Comparison of ENCODE assay signal across 12 cellular contexts in genomic region chr14:50928002-50928635, GRCh38.
DNase-seq lines count a peak whose midpoint lies in the region; ATAC-seq and TF ChIP-seq lines count a peak whose summit lies in the region.
"Had no signal": no experiment of that assay in that cellular context is flagged by ENCODE, and none has a peak within 500 bp of the region (broad histone marks: within the 10 kb centered on the region; RNA-seq: fewer than 3 reads in every experiment).

No MANE protein-coding gene starts in this region.

- TF ChIP-seq CTCF in OCI-LY1 (IDR thresholded peaks at IDR 0.05; ENCODE audit: low read length) = no peak
- TF ChIP-seq CTCF in GM13977 (IDR thresholded peaks at IDR 0.05; ENCODE audit: extremely low read depth, insufficient read depth, missing control alignments) = no peak

- no peaks in the 10 kb centered on the region for H4K20me1 ChIP-seq in OCI-LY1 (ENCODE audit: insufficient read depth, low read length)

- peak; percentile 31 for DNase-seq in globus pallidus (ENCODE audit: low spot score)
- DNase-seq in NCI-H2171 treated with DMSO at 0.1 percent for 48 hours (lab: John Stamatoyannopoulos, UW) = no peak
- DNase-seq in GM13977 (ENCODE audit: low spot score) = no peak
- DNase-seq: activated CD8-positive, alpha-beta T cell treated with anti-CD3 and anti-CD28 coated beads for 36 hours; pancreas; RPMI8226; stimulated activated CD8-positive, alpha-beta memory T cell treated with anti-CD3 and anti-CD28 coated beads, Interleukin-4, amount 100 ng/mL, for 48 hours had no signal

- H3K4me1 ChIP-seq in OCI-LY1 (ENCODE audit: insufficient read depth, low read length, severe bottlenecking) (peaks cover 11% of the 10 kb centered on the region), subcutaneous abdominal adipose tissue (ENCODE audit: control insufficient read depth in 5 of 5, insufficient read depth in 5 of 5, low read length in 5 of 5) (peaks cover 3 to 49% (median 33%) of the 10 kb centered on the region in 5 donors)

- H3K27ac ChIP-seq in OCI-LY1 (ENCODE audit: low read depth, low read length, poor library complexity, severe bottlenecking) (peak overlapping the region; percentile 46), subcutaneous abdominal adipose tissue (ENCODE audit: low read depth, low read length) (peak overlapping the region; percentile 66)

- H3K9me3 ChIP-seq in OCI-LY1 (ENCODE audit: low read length) = no peaks in the 10 kb centered on the region
- H3K9me3 ChIP-seq in subcutaneous abdominal adipose tissue (ENCODE audit: control insufficient read depth in 5 of 5, low read length in 5 of 5) = no peaks in the 10 kb centered on the region
- H3K9me3 ChIP-seq: pancreas had no signal

- no peaks in the 10 kb centered on the region for H3K27me3 ChIP-seq in OCI-LY1 (ENCODE audit: insufficient read depth, low read length)
- no peaks in the 10 kb centered on the region for H3K27me3 ChIP-seq in subcutaneous abdominal adipose tissue (ENCODE audit: control insufficient read depth in 5 of 5, insufficient read depth in 4 of 5, low read length in 5 of 5)
- H3K27me3 ChIP-seq: pancreas had no signal

- H3K36me3 ChIP-seq in OCI-LY1 (ENCODE audit: insufficient read depth, low read length) (0 out of 2 replicates have a peak, but pooled peaks cover 7% of the 10 kb centered on the region), subcutaneous abdominal adipose tissue (ENCODE audit: control insufficient read depth in 5 of 5, insufficient read depth in 5 of 5, low read length in 5 of 5) (peaks cover 23 to 69% (median 54%) of the 10 kb centered on the region in 5 donors)
- H3K36me3 ChIP-seq: pancreas had no signal

- peak; percentile 51 for ATAC-seq in GM18519 (IDR thresholded peaks at IDR 0.05; ENCODE audit: low FRiP score, unreplicated experiment)
- ATAC-seq in GM21381 (IDR thresholded peaks at IDR 0.05; ENCODE audit: unreplicated experiment) = no peak
- ATAC-seq: activated CD8-positive, alpha-beta T cell treated with anti-CD3 and anti-CD28 coated beads for 36 hours; HCT116 had no signal

- H3F3A ChIP-seq in OCI-LY1 (ENCODE audit: insufficient read depth, low read length) = 0 out of 2 replicates have a peak, but pooled peaks cover 4% of the 10 kb centered on the region

- H3K9me2 ChIP-seq in OCI-LY1 (ENCODE audit: low read depth, low read length) = no peaks in the 10 kb centered on the region

- in situ Hi-C loops in GM13977 (cut with MboI; ENCODE audit: low pct_unique_long_range_greater_than_20kb, low sequenced_read_pairs, unreplicated experiment) = no loop called here

- H3K9ac ChIP-seq in OCI-LY1 (ENCODE audit: low read length) (no peak overlapping the region), subcutaneous abdominal adipose tissue (ENCODE audit: low read length in 5 of 5) (no peak overlapping the region)

- no peak overlapping the region for H2AFZ ChIP-seq in OCI-LY1 (ENCODE audit: low read length)

- H3K79me2 ChIP-seq in OCI-LY1 (ENCODE audit: insufficient read depth, low read length) = no peaks in the 10 kb centered on the region

- H3K4me3 ChIP-seq in OCI-LY1 (ENCODE audit: low read depth, low read length, poor library complexity, severe bottlenecking) (no peak overlapping the region), subcutaneous abdominal adipose tissue (ENCODE audit: low read depth in 1 of 5, low read length in 5 of 5) (no peak overlapping the region)
- H3K4me3 ChIP-seq: pancreas had no signal

- H3K4me2 ChIP-seq in OCI-LY1 (ENCODE audit: low read length) = peak overlapping the region; percentile 38; the same call in 1 of the 2 replicates
